In genomic region chr2:237122214-237122666, GRCh38 we compare ENCODE assay signal across 8 cellular contexts. TPM values are rescaled to one million over a fixed set of nuclear protein-coding genes. Genes with fewer than 3 reads are reported as not detected.
A peak's percentile ranks its signal among the peaks of the same experiment; 100 is the strongest.
DNase-seq lines count a peak whose midpoint lies in the region; ATAC-seq and TF ChIP-seq lines count a peak whose summit lies in the region.

No MANE protein-coding gene starts in this region.

- H3K56ac ChIP-seq in H9 (ENCODE audit: insufficient read length, low read depth, low read length), result no peak overlapping the region

- DNase-seq in CMK (ENCODE audit: low read depth) (peak; percentile 18), H9 (peak; percentile 87), NCI-H748 (lab: John Stamatoyannopoulos, UW; ENCODE audit: unreplicated experiment) (peak; percentile 69), activated T-cell treated with anti-CD3 and anti-CD28 coated beads for 24 hours (ENCODE audit: low read depth) (peak; percentile 47), fibroblast of the aortic adventitia (ENCODE audit: low read depth) (peak; percentile 83), trophoblast cell (peak; percentile 35 to 52), NCI-H2227 treated with DMSO at 0.1 percent for 48 hours (lab: John Stamatoyannopoulos, UW) (no peak)

- H3K79me2 ChIP-seq in H9 (ENCODE audit: insufficient read depth, low read length) (no peaks in the 10 kb centered on the region), trophoblast cell (ENCODE audit: control insufficient read depth, insufficient read depth, low read length, poor library complexity) (no peaks in the 10 kb centered on the region)

- no peaks in the 10 kb centered on the region for H3K4me1 ChIP-seq in H9 (ENCODE audit: insufficient read depth, low read length)
- H3K4me1 ChIP-seq in trophoblast cell (ENCODE audit: control insufficient read depth in 1 of 2, insufficient read depth in 2 of 2, low read length in 2 of 2), result peaks cover 0 to 2% of the 10 kb centered on the region in 2 experiments

- H4K91ac ChIP-seq in H9 (ENCODE audit: insufficient read length, low read depth, low read length) (no peak overlapping the region), trophoblast cell (ENCODE audit: low read depth, low read length) (no peak overlapping the region)

- H3K4me1 Mint-ChIP-seq in H9, result no peaks in the 10 kb centered on the region

- H3K9me3 Mint-ChIP-seq in H9, result peaks cover 10 to 11% of the 10 kb centered on the region in 2 experiments; a peak in 4 of 5 replicates

- H3T11ph ChIP-seq in H9 (ENCODE audit: low read length), result no peak overlapping the region

- no peak overlapping the region for H2BK15ac ChIP-seq in H9 (ENCODE audit: low read depth, low read length)

- H3K4me3 ChIP-seq in fibroblast of the aortic adventitia (ENCODE audit: low read depth, low read length) (no peak overlapping the region), trophoblast cell (ENCODE audit: low read depth, low read length) (no peak overlapping the region)

- H3K27me3 ChIP-seq in H9 (ENCODE audit: insufficient read depth, low read length) (no peaks in the 10 kb centered on the region), trophoblast cell (ENCODE audit: insufficient read depth, low read length) (no peaks in the 10 kb centered on the region)

- H2BK12ac ChIP-seq in H9 (ENCODE audit: insufficient read length, low read depth, low read length) (no peak overlapping the region), trophoblast cell (ENCODE audit: low read length) (no peak overlapping the region)

- no peak overlapping the region for H3K27ac Mint-ChIP-seq in H9

- H3K79me1 ChIP-seq in H9 (ENCODE audit: insufficient read depth, low read depth, low read length, poor library complexity, severe bottlenecking), result no peaks in the 10 kb centered on the region
- H3K79me1 ChIP-seq in trophoblast cell (ENCODE audit: low read length), result peaks cover 2% of the 10 kb centered on the region

- WGBS in H9 (ENCODE audit: extremely low coverage, insufficient read length, low lambda C conversion rate), result no CpG with 5 or more reads among the region's 8 CpGs
- WGBS in trophoblast cell (ENCODE audit: extremely low coverage, insufficient coverage, insufficient read length), result no CpG with 5 or more reads among the region's 8 CpGs

- no peak overlapping the region for H4K5ac ChIP-seq in H9 (ENCODE audit: insufficient read length, low read depth, low read length)

- no peaks in the 10 kb centered on the region; a peak in 1 of 7 replicates for H3K36me3 Mint-ChIP-seq in H9 (ENCODE audit: insufficient read depth in 1 of 3, low read depth in 3 of 3)

- H3K9ac ChIP-seq in H9 (ENCODE audit: extremely low read depth, insufficient read length, low read length) (no peak overlapping the region), trophoblast cell (ENCODE audit: low read length) (no peak overlapping the region)

- H3K18ac ChIP-seq in H9 (ENCODE audit: insufficient read length, low read depth, low read length) (no peak overlapping the region), trophoblast cell (ENCODE audit: low read length) (no peak overlapping the region)

- H3K4ac ChIP-seq in H9 (ENCODE audit: low read depth, low read length) (no peak overlapping the region), trophoblast cell (ENCODE audit: low read depth, low read length) (no peak overlapping the region)

- ATAC-seq in GM21515 (IDR thresholded peaks at IDR 0.05; ENCODE audit: unreplicated experiment), result no peak

- no peak overlapping the region for H2BK120ac ChIP-seq in H9 (ENCODE audit: low read depth, low read length, poor library complexity, severe bottlenecking)
- H2BK120ac ChIP-seq in trophoblast cell (ENCODE audit: insufficient read depth, low read length, poor library complexity), result no peak overlapping the region

- no peaks in the 10 kb centered on the region for H3K23me2 ChIP-seq in H9 (ENCODE audit: insufficient read length, low read depth, low read length, poor library complexity, severe bottlenecking)

- no peaks in the 10 kb centered on the region for H3K36me3 ChIP-seq in trophoblast cell (ENCODE audit: control insufficient read depth in 1 of 2, insufficient read depth in 2 of 2, low read length in 2 of 2)

- no peak overlapping the region for H4K12ac ChIP-seq in trophoblast cell (ENCODE audit: low read depth, low read length)

- H3K27me3 Mint-ChIP-seq in H9 (ENCODE audit: low read depth), result peaks cover 16% of the 10 kb centered on the region

- TF ChIP-seq CTCF in H9 (conservative IDR thresholded peaks at IDR 0.05), result peak; percentile 74
- peak; percentile 86 for TF ChIP-seq CTCF in fibroblast of the aortic adventitia (IDR thresholded peaks at IDR 0.05; ENCODE audit: insufficient read depth, low read length)

- no peak overlapping the region for H3K23ac ChIP-seq in H9 (ENCODE audit: insufficient read length, low read depth, low read length)
- H3K23ac ChIP-seq in trophoblast cell (ENCODE audit: low read length), result no peak overlapping the region

- H3K14ac ChIP-seq in H9 (ENCODE audit: insufficient read depth, low read length) (no peak overlapping the region), trophoblast cell (ENCODE audit: low read length) (no peak overlapping the region)

- H2AFZ ChIP-seq in H9 (ENCODE audit: low read length) (peak overlapping the region; percentile 84), trophoblast cell (ENCODE audit: insufficient read depth, low read length, poor library complexity) (no peak overlapping the region)

- H3K4me2 ChIP-seq in H9 (ENCODE audit: insufficient read depth, insufficient read length, low read length), result no peak overlapping the region
- no peak overlapping the region for H3K4me2 ChIP-seq in trophoblast cell (ENCODE audit: low read length)

- no peak overlapping the region for H2AK5ac ChIP-seq in H9 (ENCODE audit: insufficient read length, low read length)
- H2AK5ac ChIP-seq in trophoblast cell (ENCODE audit: low read length), result no peak overlapping the region

- H4K8ac ChIP-seq in H9 (replicated peaks; ENCODE audit: insufficient read length, low read depth, low read length) (no peak overlapping the region), trophoblast cell (ENCODE audit: low read depth, low read length) (no peak overlapping the region)

- no peak overlapping the region for H2BK20ac ChIP-seq in H9 (ENCODE audit: low read depth, low read length, poor library complexity, severe bottlenecking)

- no peak overlapping the region for H3K4me3 Mint-ChIP-seq in H9

- no peaks in the 10 kb centered on the region for H4K20me1 ChIP-seq in H9 (ENCODE audit: control insufficient read depth, insufficient read depth, insufficient read length)

- no peak overlapping the region for H3K27ac ChIP-seq in H9 (ENCODE audit: insufficient read length, low read depth, low read length)
- H3K27ac ChIP-seq in trophoblast cell (ENCODE audit: low read depth, low read length), result no peak overlapping the region

- H2BK5ac ChIP-seq in H9 (ENCODE audit: insufficient read length, low read length) (no peak overlapping the region), trophoblast cell (ENCODE audit: low read depth, low read length, poor library complexity) (no peak overlapping the region)

- H3K9me3 ChIP-seq in H9 (ENCODE audit: control insufficient read depth, low read depth, low read length) (no peaks in the 10 kb centered on the region), trophoblast cell (ENCODE audit: insufficient read depth, low read depth, low read length) (no peaks in the 10 kb centered on the region)

RNA-seq across cellular contexts. Expression of gene COPS8, which starts 36.6 kb away (rescaled TPM):
- total RNA-seq in H9 (2021) (65.2 and 65.7 TPM in 2 replicates), fibroblast of the aortic adventitia (ENCODE audit: low replicate concordance) (31.0 and 123 TPM in 2 replicates)
- polyA plus RNA-seq in trophoblast cell (2013), result 29.9 and 33.6 TPM in 2 replicates
